8 cellular contexts compared by ENCODE assay signal in genomic region chr5:135398855-135399837, GRCh38. TPM values are rescaled to one million over a fixed set of nuclear protein-coding genes. Genes with fewer than 3 reads are reported as not detected.
DNase-seq lines count a peak whose midpoint lies in the region; ATAC-seq and TF ChIP-seq lines count a peak whose summit lies in the region.

MACROH2A1 (minus strand) TSS chr5:135399231; CDS start chr5:135389093, 10,138 bp downstream.

- CTCF ChIA-PET in PC-9 (lab: Charles Lee): interaction anchor here (0.7 kb wide), 1 partner anchor 441 kb away, joined by 7 read pairs; no protein-coding TSS in a partner anchor

- H3K36me3 Mint-ChIP-seq in activated T-cell treated with anti-CD3 and anti-CD28 coated beads, Interleukin-2, amount 50 U/mL, for 24 hours (ENCODE audit: low read depth): peaks cover 42% of the 10 kb centered on the region

- H3K4me1 ChIP-seq in PC-9 (replicated peaks; ENCODE audit: insufficient read depth): peaks cover 21% of the 10 kb centered on the region
- peaks cover 11 to 46% of the 10 kb centered on the region in 2 donors for H3K4me1 ChIP-seq in muscle layer of duodenum (ENCODE audit: control insufficient read depth in 1 of 2, insufficient read depth in 2 of 2, low read length in 2 of 2)

- DNase-seq in COR-L47 (lab: John Stamatoyannopoulos, UW): peak; percentile 83
- peak; percentile 76 for DNase-seq in HK-2 (ENCODE audit: unreplicated experiment)
- DNase-seq in PC-9: peak; percentile 64 to 78
- DNase-seq in activated T-cell treated with anti-CD3 and anti-CD28 coated beads, Interleukin-2, amount 50 U/mL, for 24 hours: peak; percentile 90
- DNase-seq in stimulated activated CD8-positive, alpha-beta memory T cell treated with anti-CD3 and anti-CD28 coated beads, Interleukin-7, amount 100 ng/mL, for 4 hours (ENCODE audit: low read depth in 2 of 2): peak; percentile 43 to 81

- intact Hi-C loops in PC-9 (cut with micrococcal nuclease; ENCODE audit: unreplicated experiment): no loop called here

- H3K36me3 ChIP-seq in PC-9 (ENCODE audit: low read depth): no peaks in the 10 kb centered on the region; the same call in 1 of the 2 replicates
- H3K36me3 ChIP-seq in muscle layer of duodenum (ENCODE audit: control insufficient read depth in 1 of 2, insufficient read depth in 2 of 2, low read length in 2 of 2): no peaks in the 10 kb centered on the region

- H3K4me3 ChIP-seq in PC-9 (peak within 1 kb of the TSS; percentile 96), muscle layer of duodenum (ENCODE audit: low read depth in 1 of 2, low read length in 2 of 2) (peak within 1 kb of the TSS; percentile 68 to 92)

- peaks cover 39% of the 10 kb centered on the region for H4K20me1 ChIP-seq in PC-9 (ENCODE audit: insufficient read depth)

- peak within 1 kb of the TSS; percentile 96 for H3K27ac Mint-ChIP-seq in activated T-cell treated with anti-CD3 and anti-CD28 coated beads, Interleukin-2, amount 50 U/mL, for 24 hours

- no peak for TF ChIP-seq CTCF in PC-9 (conservative IDR thresholded peaks at IDR 0.05)

- no peaks in the 10 kb centered on the region for H3K9me3 Mint-ChIP-seq in activated T-cell treated with anti-CD3 and anti-CD28 coated beads, Interleukin-2, amount 50 U/mL, for 24 hours

- 0 out of 2 replicates have a peak, but pooled peaks cover 3% of the 10 kb centered on the region for H3F3A ChIP-seq in PC-9 (ENCODE audit: insufficient read depth, low read depth)

- POLR2A ChIA-PET in PC-9 (lab: Charles Lee; ENCODE audit: unreplicated experiment): interaction anchor here (0.5 kb wide), 1 partner anchor 208 kb away, joined by 4 read pairs; no protein-coding TSS in a partner anchor

- peaks cover 46% of the 10 kb centered on the region for H3K79me2 ChIP-seq in PC-9 (ENCODE audit: low read depth)

- H3K4me3 Mint-ChIP-seq in activated T-cell treated with anti-CD3 and anti-CD28 coated beads, Interleukin-2, amount 50 U/mL, for 24 hours: peak within 1 kb of the TSS; percentile 88

- no peaks in the 10 kb centered on the region for H3K9me2 ChIP-seq in PC-9 (ENCODE audit: insufficient read depth)

- H2AFZ ChIP-seq in PC-9: peak within 1 kb of the TSS; percentile 99

- H3K4me1 Mint-ChIP-seq in activated T-cell treated with anti-CD3 and anti-CD28 coated beads, Interleukin-2, amount 50 U/mL, for 24 hours (ENCODE audit: low read depth): peaks cover 51% of the 10 kb centered on the region

- BruUV-seq in PC-9 (replicated peaks; lab: Mats Ljungman, UMichigan): TSS peak; percentile 87

- ATAC-seq in GM19455 (IDR thresholded peaks at IDR 0.05; ENCODE audit: unreplicated experiment): peak; percentile 87
- peak; percentile 90 for ATAC-seq in esophagus mucosa

- peak within 1 kb of the TSS; percentile 69 for H3K27ac ChIP-seq in PC-9
- peak within 1 kb of the TSS; percentile 81 for H3K27ac ChIP-seq in muscle layer of duodenum (ENCODE audit: low read length)

- H3K9me3 ChIP-seq in PC-9 (ENCODE audit: insufficient read depth, low read depth): no peaks in the 10 kb centered on the region
- no peaks in the 10 kb centered on the region for H3K9me3 ChIP-seq in muscle layer of duodenum (ENCODE audit: control insufficient read depth in 1 of 2, low read length in 2 of 2)

- no peaks in the 10 kb centered on the region for H3K27me3 Mint-ChIP-seq in activated T-cell treated with anti-CD3 and anti-CD28 coated beads, Interleukin-2, amount 50 U/mL, for 24 hours

- no peaks in the 10 kb centered on the region for H3K27me3 ChIP-seq in PC-9 (ENCODE audit: insufficient read depth, low read depth)
- H3K27me3 ChIP-seq in muscle layer of duodenum (ENCODE audit: low read depth, low read length): no peaks in the 10 kb centered on the region

- H3K4me2 ChIP-seq in PC-9: peak within 1 kb of the TSS; percentile 90

RNA-seq across cellular contexts. Expression of gene MACROH2A1, which starts in this region (rescaled TPM):
- total RNA-seq in PC-9 (2021) (223 and 294 TPM in 2 replicates), esophagus mucosa (196 TPM)

Comparison
In these comparisons a context has a peak if more than half of its experiments do, and no peak if none do; other contexts are left out.
1. Peak in every context shown above with its lines: DNase-seq, ATAC-seq, H3K4me3 ChIP-seq and H3K27ac ChIP-seq.